Comparison of ENCODE assay signal across 1 cellular context in genomic region chr16:4609200-4610010, GRCh38.
TF ChIP-seq lines count a peak whose summit lies in the region.

No MANE protein-coding gene starts in this region.

TF ChIP-seq in K562, 482 proteins besides CTCF, POLR2A, EP300 and RAD21:
- TF ChIP-seq CHD2 (IDR thresholded peaks at IDR 0.05; ENCODE audit: low read depth, low read length) (no peak), TSHZ1 (CRISPR knock-in tag; IDR thresholded peaks at IDR 0.05) (no peak), PHF8 (IDR thresholded peaks at IDR 0.05; ENCODE audit: borderline replicate concordance, low read length) (no peak), ZNF830 (CRISPR knock-in tag; IDR thresholded peaks at IDR 0.05) (no peak), HOXB6 (CRISPR knock-in tag; IDR thresholded peaks at IDR 0.05; ENCODE audit: borderline replicate concordance) (no peak), DIDO1 (tag; IDR thresholded peaks at IDR 0.05; ENCODE audit: low read depth) (no peak), ZNF134 (CRISPR knock-in tag; conservative IDR thresholded peaks at IDR 0.05) (no peak), HDGF (IDR thresholded peaks at IDR 0.05) (no peak), TFAP4 (CRISPR knock-in tag; IDR thresholded peaks at IDR 0.05; ENCODE audit: borderline replicate concordance) (peak; percentile 34; the same call in 1 of the 2 replicates), ZBTB33 (CRISPR knock-in tag; IDR thresholded peaks at IDR 0.05) (peak; percentile 75), CBX8 (IDR thresholded peaks at IDR 0.05; ENCODE audit: borderline replicate concordance, extremely low read depth, low read depth, low read length, poor library complexity, severe bottlenecking) (no peak), RBFOX2 (IDR thresholded peaks at IDR 0.05; ENCODE audit: low read depth, low read length) (peak; percentile 49), HMBOX1 (IDR thresholded peaks at IDR 0.05) (no peak), KAT8 (IDR thresholded peaks at IDR 0.05; ENCODE audit: low read depth) (no peak), TAL1 (IDR thresholded peaks at IDR 0.05) (no peak), ZFPM2 (CRISPR knock-in tag; IDR thresholded peaks at IDR 0.05) (no peak), TFAM (CRISPR knock-in tag; conservative IDR thresholded peaks at IDR 0.05) (no peak), RBM22 (IDR thresholded peaks at IDR 0.05; ENCODE audit: low read depth, low read length, poor library complexity, severe bottlenecking) (peak; percentile 28), GMEB1 (CRISPR knock-in tag; IDR thresholded peaks at IDR 0.05) (no peak)
TF ChIP-seq in K562: peak in this region for 4.
